Comparison of ENCODE assay signal across 1 cellular context in genomic region chr2:65024149-65024829, GRCh38.
A peak's percentile ranks its signal among the peaks of the same experiment; 100 is the strongest.
TF ChIP-seq lines count a peak whose summit lies in the region.

No MANE protein-coding gene starts in this region.

TF ChIP-seq in HEK293, 187 proteins besides CTCF, POLR2A, EP300 and RAD21 (continued from another document):
- TF ChIP-seq ZNF518A (tag by site-specific recombination; conservative IDR thresholded peaks at IDR 0.05; ENCODE audit: low read depth) (0 out of 2 replicates have a peak, but pooled peaks have one; percentile 25), KLF8 (tag by site-specific recombination; IDR thresholded peaks at IDR 0.05) (no peak), EGR2 (tag by site-specific recombination; IDR thresholded peaks at IDR 0.05; ENCODE audit: low read depth) (no peak), BCL11B (tag by site-specific recombination; IDR thresholded peaks at IDR 0.05; ENCODE audit: low read depth) (no peak), ZFHX2 (tag by site-specific recombination; conservative IDR thresholded peaks at IDR 0.05) (no peak)
